In genomic region chr6:7705483-7705882, GRCh38 we compare ENCODE assay signal across 20 cellular contexts. TPM values are rescaled to one million over a fixed set of nuclear protein-coding genes. Genes with fewer than 3 reads are reported as not detected.
DNase-seq lines count a peak whose midpoint lies in the region; ATAC-seq and TF ChIP-seq lines count a peak whose summit lies in the region.
"Had no signal": no experiment of that assay in that cellular context is flagged by ENCODE, and none has a peak within 500 bp of the region (broad histone marks: within the 10 kb centered on the region; RNA-seq: fewer than 3 reads in every experiment).

No MANE protein-coding gene starts in this region.

- no peak for TF ChIP-seq CTCF in omental fat pad (IDR thresholded peaks at IDR 0.05)

- in situ Hi-C loops in SK-MEL-5 (cut with HindIII; ENCODE audit: low pct_unique_long_range_greater_than_20kb, low sequenced_read_pairs): no loop called here

- ATAC-seq in HG02759 (IDR thresholded peaks at IDR 0.05; ENCODE audit: unreplicated experiment): no peak
- no peak for ATAC-seq in omental fat pad (ENCODE audit: low FRiP score)
- ATAC-seq: A549; CD8-positive, alpha-beta T cell; GM12878 had no signal

- DNase-seq in COLO829 (ENCODE audit: low spot score): peak; percentile 77
- DNase-seq in SK-MEL-5 (ENCODE audit: low read depth, low spot score): peak; percentile 93
- DNase-seq in epidermal melanocyte (ENCODE audit: insufficient read length, low spot score): peak; percentile 64
- DNase-seq in foreskin melanocyte: peak; percentile 95
- DNase-seq in omental fat pad (ENCODE audit: low spot score): no peak
- DNase-seq in NCI-H1930 (lab: John Stamatoyannopoulos, UW): no peak
- DNase-seq: AML-193; CD4-positive, alpha-beta T cell; CD8-positive, alpha-beta T cell; COR-L47; DMS 273 treated with DMSO at 0.1 percent for 48 hours; DMS153; DMS53; DMS79; DND-41; EL; GDM1 had no signal

RNA-seq across cellular contexts. Expression of gene BMP6, which starts 20.4 kb away (rescaled TPM):
- total RNA-seq in SK-MEL-5 (2014; rRNA removed; shearing (Covaris generic)): 0.05 TPM in 2 replicates
- 0.45 and 0.76 TPM in 2 replicates for polyA plus RNA-seq in SK-MEL-5 (2015; cell fraction: cytosol; rRNA removed)
- polyA plus RNA-seq in SK-MEL-5 (2015; cell fraction: nucleus; rRNA removed): 0.19 and 0.28 TPM in 2 replicates
- total RNA-seq in omental fat pad: 10 to 100 TPM in 3 of 4 donors, 1 to 10 TPM in 1; 4.6 to 72.2 (median 20.7) TPM
- total RNA-seq: CD4-positive, alpha-beta T cell; CD8-positive, alpha-beta T cell had no signal

Comparison
In these comparisons a context has a peak if more than half of its experiments do, and no peak if none do; other contexts are left out.
1. DNase-seq: peak in COLO829 (single experiment), SK-MEL-5 (single experiment), epidermal melanocyte (single experiment) and foreskin melanocyte (single experiment); none in omental fat pad (single experiment) and NCI-H1930 (0 of 2).